1 cellular context compared by ENCODE assay signal in the genomic region with DNA sequence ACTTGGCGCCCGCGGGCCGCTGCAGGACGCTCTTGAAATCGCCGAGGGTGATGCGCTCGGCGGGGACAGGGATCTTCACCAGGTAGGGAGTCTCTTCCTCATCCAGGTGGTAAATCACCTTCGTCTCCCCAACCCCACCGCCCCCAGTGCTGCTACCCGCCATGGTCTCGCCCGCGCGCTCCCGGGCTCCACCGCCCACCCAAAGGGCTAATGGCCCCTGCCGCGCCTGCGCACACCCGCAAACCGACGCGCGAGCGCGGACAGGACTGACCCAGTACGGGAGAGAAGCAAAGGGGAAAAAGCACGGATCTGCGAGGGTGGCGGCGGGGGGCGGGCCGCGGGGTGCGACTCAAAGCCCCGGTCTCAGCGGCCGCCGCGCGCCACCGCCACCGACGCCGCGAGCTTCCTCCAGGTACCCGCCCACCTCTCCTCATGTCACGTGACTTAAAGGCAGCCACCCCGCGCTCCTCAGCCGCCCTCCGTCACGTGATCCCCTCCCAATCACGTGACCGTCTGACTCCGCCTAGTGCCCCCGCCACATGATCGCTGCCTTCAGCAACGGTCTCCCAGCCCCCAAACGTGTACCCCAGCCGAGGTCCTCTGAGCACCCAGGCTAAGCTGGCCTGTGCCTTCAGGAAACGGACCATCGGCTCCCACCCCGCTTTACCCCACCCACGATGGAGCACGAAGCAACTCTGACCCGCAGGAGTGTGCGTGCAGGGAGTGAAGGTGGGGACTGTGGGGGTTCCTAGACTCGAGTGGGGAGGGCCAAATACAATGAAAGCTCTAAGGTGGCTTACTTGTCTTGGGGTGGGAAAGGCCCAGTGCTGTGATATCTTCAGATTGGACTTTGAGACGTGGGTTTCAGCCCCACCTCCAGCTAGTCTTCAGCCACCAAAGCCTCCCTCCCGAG.
TF ChIP-seq lines count a peak whose summit lies in the region.

Gene DVL2, minus strand, starts transcription at position 418 of the 913 bp plus-strand sequence. Its CDS starts 255 bp downstream, at position 163.

TF ChIP-seq in HepG2, 621 proteins besides CTCF, POLR2A, EP300 and RAD21 (continued from another document and continues in another):
- TF ChIP-seq ZNF512B (CRISPR knock-in tag; IDR thresholded peaks at IDR 0.05; ENCODE audit: borderline replicate concordance), result no peak
- TF ChIP-seq, protein P1, sequence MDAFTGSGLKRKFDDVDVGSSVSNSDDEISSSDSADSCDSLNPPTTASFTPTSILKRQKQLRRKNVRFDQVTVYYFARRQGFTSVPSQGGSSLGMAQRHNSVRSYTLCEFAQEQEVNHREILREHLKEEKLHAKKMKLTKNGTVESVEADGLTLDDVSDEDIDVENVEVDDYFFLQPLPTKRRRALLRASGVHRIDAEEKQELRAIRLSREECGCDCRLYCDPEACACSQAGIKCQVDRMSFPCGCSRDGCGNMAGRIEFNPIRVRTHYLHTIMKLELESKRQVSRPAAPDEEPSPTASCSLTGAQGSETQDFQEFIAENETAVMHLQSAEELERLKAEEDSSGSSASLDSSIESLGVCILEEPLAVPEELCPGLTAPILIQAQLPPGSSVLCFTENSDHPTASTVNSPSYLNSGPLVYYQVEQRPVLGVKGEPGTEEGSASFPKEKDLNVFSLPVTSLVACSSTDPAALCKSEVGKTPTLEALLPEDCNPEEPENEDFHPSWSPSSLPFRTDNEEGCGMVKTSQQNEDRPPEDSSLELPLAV (CRISPR knock-in tag; conservative IDR thresholded peaks at IDR 0.05; ENCODE audit: low read depth), result no peak
- TF ChIP-seq THAP7 (CRISPR knock-in tag; IDR thresholded peaks at IDR 0.05), result peak; percentile 42; the same call in 1 of the 2 replicates
- TF ChIP-seq SALL2 (CRISPR knock-in tag; IDR thresholded peaks at IDR 0.05), result peak; percentile 84
- TF ChIP-seq, protein P2, sequence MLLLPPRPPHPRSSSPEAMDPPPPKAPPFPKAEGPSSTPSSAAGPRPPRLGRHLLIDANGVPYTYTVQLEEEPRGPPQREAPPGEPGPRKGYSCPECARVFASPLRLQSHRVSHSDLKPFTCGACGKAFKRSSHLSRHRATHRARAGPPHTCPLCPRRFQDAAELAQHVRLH (CRISPR knock-in tag; IDR thresholded peaks at IDR 0.05; ENCODE audit: borderline replicate concordance, low read depth), result peak; percentile 59; the same call in 1 of the 2 replicates
- TF ChIP-seq PRDM4 (CRISPR knock-in tag; IDR thresholded peaks at IDR 0.05; ENCODE audit: borderline replicate concordance), result no peak
- no peak for TF ChIP-seq ESRRA (CRISPR knock-in tag; IDR thresholded peaks at IDR 0.05; ENCODE audit: low read depth)
- TF ChIP-seq TMF1 (CRISPR knock-in tag; IDR thresholded peaks at IDR 0.05; ENCODE audit: low read depth), result peak; percentile 42; the same call in 1 of the 2 replicates
- 0 out of 2 replicates have a peak, but pooled peaks have one; percentile 26 for TF ChIP-seq ZNF704 (CRISPR knock-in tag; IDR thresholded peaks at IDR 0.05; ENCODE audit: borderline replicate concordance)
- TF ChIP-seq, protein P3, sequence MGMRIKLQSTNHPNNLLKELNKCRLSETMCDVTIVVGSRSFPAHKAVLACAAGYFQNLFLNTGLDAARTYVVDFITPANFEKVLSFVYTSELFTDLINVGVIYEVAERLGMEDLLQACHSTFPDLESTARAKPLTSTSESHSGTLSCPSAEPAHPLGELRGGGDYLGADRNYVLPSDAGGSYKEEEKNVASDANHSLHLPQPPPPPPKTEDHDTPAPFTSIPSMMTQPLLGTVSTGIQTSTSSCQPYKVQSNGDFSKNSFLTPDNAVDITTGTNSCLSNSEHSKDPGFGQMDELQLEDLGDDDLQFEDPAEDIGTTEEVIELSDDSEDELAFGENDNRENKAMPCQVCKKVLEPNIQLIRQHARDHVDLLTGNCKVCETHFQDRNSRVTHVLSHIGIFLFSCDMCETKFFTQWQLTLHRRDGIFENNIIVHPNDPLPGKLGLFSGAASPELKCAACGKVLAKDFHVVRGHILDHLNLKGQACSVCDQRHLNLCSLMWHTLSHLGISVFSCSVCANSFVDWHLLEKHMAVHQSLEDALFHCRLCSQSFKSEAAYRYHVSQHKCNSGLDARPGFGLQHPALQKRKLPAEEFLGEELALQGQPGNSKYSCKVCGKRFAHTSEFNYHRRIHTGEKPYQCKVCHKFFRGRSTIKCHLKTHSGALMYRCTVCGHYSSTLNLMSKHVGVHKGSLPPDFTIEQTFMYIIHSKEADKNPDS (CRISPR knock-in tag; IDR thresholded peaks at IDR 0.05), result no peak
- peak; percentile 95 for TF ChIP-seq ZNF687 (CRISPR knock-in tag; IDR thresholded peaks at IDR 0.05)
- TF ChIP-seq GABPA (IDR thresholded peaks at IDR 0.05; ENCODE audit: low read depth, low read length), result no peak
- peak; percentile 55; the same call in 1 of the 2 replicates for TF ChIP-seq GABPA (CRISPR knock-in tag; IDR thresholded peaks at IDR 0.05; ENCODE audit: low read depth)
- TF ChIP-seq, protein P4, sequence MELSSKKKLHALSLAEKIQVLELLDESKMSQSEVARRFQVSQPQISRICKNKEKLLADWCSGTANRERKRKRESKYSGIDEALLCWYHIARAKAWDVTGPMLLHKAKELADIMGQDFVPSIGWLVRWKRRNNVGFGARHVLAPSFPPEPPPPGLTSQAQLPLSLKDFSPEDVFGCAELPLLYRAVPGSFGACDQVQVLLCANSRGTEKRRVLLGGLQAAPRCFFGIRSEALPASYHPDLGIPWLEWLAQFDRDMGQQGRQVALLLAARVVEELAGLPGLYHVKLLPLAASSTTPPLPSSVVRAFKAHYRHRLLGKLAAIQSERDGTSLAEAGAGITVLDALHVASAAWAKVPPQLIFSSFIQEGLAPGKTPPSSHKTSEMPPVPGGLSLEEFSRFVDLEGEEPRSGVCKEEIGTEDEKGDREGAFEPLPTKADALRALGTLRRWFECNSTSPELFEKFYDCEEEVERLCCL (CRISPR knock-in tag; IDR thresholded peaks at IDR 0.05; ENCODE audit: borderline replicate concordance), result no peak
- no peak for TF ChIP-seq ZBTB42 (CRISPR knock-in tag; IDR thresholded peaks at IDR 0.05)
- no peak for TF ChIP-seq SNAPC5 (CRISPR knock-in tag; IDR thresholded peaks at IDR 0.05; ENCODE audit: borderline replicate concordance)
- TF ChIP-seq ETS1 (CRISPR knock-in tag; IDR thresholded peaks at IDR 0.05), result peak; percentile 82; the same call in 1 of the 2 replicates
- peak; percentile 90; the same call in 1 of the 2 replicates for TF ChIP-seq MBNL3 (CRISPR knock-in tag; conservative IDR thresholded peaks at IDR 0.05)
- no peak for TF ChIP-seq SRSF4 (IDR thresholded peaks at IDR 0.05; ENCODE audit: low read depth, low read length, poor library complexity, severe bottlenecking)
- peak; percentile 90 for TF ChIP-seq ZNF792 (CRISPR knock-in tag; IDR thresholded peaks at IDR 0.05)
- TF ChIP-seq SNAI1 (CRISPR knock-in tag; IDR thresholded peaks at IDR 0.05; ENCODE audit: borderline replicate concordance), result no peak
- no peak for TF ChIP-seq CCAR2 (optimal IDR thresholded peaks at IDR 0.05; ENCODE audit: low read depth, low read length)
- TF ChIP-seq GRHL1 (CRISPR knock-in tag; conservative IDR thresholded peaks at IDR 0.05), result no peak
- peak; percentile 93 for TF ChIP-seq ZNF883 (CRISPR knock-in tag; IDR thresholded peaks at IDR 0.05; ENCODE audit: not compliant biosample characterization)
- no peak for TF ChIP-seq TCF7 (IDR thresholded peaks at IDR 0.05; ENCODE audit: low read depth)
- no peak for TF ChIP-seq ZSCAN30 (CRISPR knock-in tag; IDR thresholded peaks at IDR 0.05)
